8 cellular contexts compared by ENCODE assay signal in genomic region chr6:166997348-166997747, GRCh38. TPM values are rescaled to one million over a fixed set of nuclear protein-coding genes. Genes with fewer than 3 reads are reported as not detected.
DNase-seq lines count a peak whose midpoint lies in the region; ATAC-seq and TF ChIP-seq lines count a peak whose summit lies in the region.

No MANE protein-coding gene starts in this region.

- peak overlapping the region; percentile 84 to 87 for H3K4me3 Mint-ChIP-seq in CD14-positive monocyte
- H3K4me3 Mint-ChIP-seq in naive thymus-derived CD4-positive, alpha-beta T cell: peak overlapping the region; percentile 81 to 95 (median 86)

- no peaks in the 10 kb centered on the region for H3K27me3 ChIP-seq in colonic mucosa
- H3K27me3 ChIP-seq in naive thymus-derived CD4-positive, alpha-beta T cell (ENCODE audit: control insufficient read depth in 2 of 2, insufficient read depth in 2 of 2, low read length in 2 of 2): no peaks in the 10 kb centered on the region

- POLR2A ChIA-PET in naive thymus-derived CD4-positive, alpha-beta T cell (lab: Charles Lee): interaction anchor here (3.0 kb wide), 1 partner anchor 41 kb away, joined by 24 read pairs; the partner anchor contains the start of gene RNASET2

- peak overlapping the region; percentile 83 for H3K4me3 ChIP-seq in Jurkat, Clone E6-1 (ENCODE audit: low read length)
- peak overlapping the region; percentile 98 for H3K4me3 ChIP-seq in colonic mucosa
- peak overlapping the region; percentile 7 for H3K4me3 ChIP-seq in naive thymus-derived CD4-positive, alpha-beta T cell (ENCODE audit: low read length)

- no peaks in the 10 kb centered on the region for H3K36me3 ChIP-seq in colonic mucosa
- peaks cover 0 to 6% (median 0%) of the 10 kb centered on the region in 3 experiments for H3K36me3 ChIP-seq in naive thymus-derived CD4-positive, alpha-beta T cell (ENCODE audit: control insufficient read depth in 2 of 3, insufficient read depth in 3 of 3, low read length in 3 of 3)

- H3K27ac Mint-ChIP-seq in CD14-positive monocyte: peak overlapping the region in 2 of 7 donors; percentile 1 to 35
- H3K27ac Mint-ChIP-seq in naive thymus-derived CD4-positive, alpha-beta T cell: peak overlapping the region; percentile 5 to 88 (median 61)

- ATAC-seq in naive thymus-derived CD4-positive, alpha-beta T cell: no peak

- no peaks in the 10 kb centered on the region for H3K9me3 ChIP-seq in colonic mucosa
- H3K9me3 ChIP-seq in naive thymus-derived CD4-positive, alpha-beta T cell (ENCODE audit: control insufficient read depth in 2 of 3, low read length in 3 of 3): no peaks in the 10 kb centered on the region

- intact Hi-C loops in CD14-positive monocyte (cut with micrococcal nuclease): loop anchor here (5.0 to 10.0 kb wide), 2 partner anchors 145 to 147 kb away; no protein-coding TSS in a partner anchor
- intact Hi-C loops in colonic mucosa (cut with DNase I): loop anchor here (5.0 kb wide), 2 partner anchors 40 to 145 kb away; partner anchors contain the start of gene RNASET2
- intact Hi-C loops in naive thymus-derived CD4-positive, alpha-beta T cell (cut with micrococcal nuclease): loop anchor here (1.0 to 10.0 kb wide), 6 partner anchors 8 to 615 kb away; partner anchors contain the start of genes CCR6 (in 1 of the 2) and MPC1 (in 1 of the 2)

- CTCF ChIA-PET in naive thymus-derived CD4-positive, alpha-beta T cell (lab: Charles Lee): no interaction called here

- TF ChIP-seq CTCF in CD14-positive monocyte (IDR thresholded peaks at IDR 0.05): no peak
- no peak for TF ChIP-seq CTCF in colonic mucosa (IDR thresholded peaks at IDR 0.05)

- peaks cover 8 to 23% of the 10 kb centered on the region in 2 donors for H3K36me3 Mint-ChIP-seq in CD14-positive monocyte
- peaks cover 0 to 23% (median 11%) of the 10 kb centered on the region in 5 donors for H3K36me3 Mint-ChIP-seq in naive thymus-derived CD4-positive, alpha-beta T cell

- H3K4me1 ChIP-seq in colonic mucosa: peaks cover 7% of the 10 kb centered on the region
- peaks cover 16% of the 10 kb centered on the region in 2 donors for H3K4me1 ChIP-seq in naive thymus-derived CD4-positive, alpha-beta T cell (ENCODE audit: control insufficient read depth in 2 of 2, insufficient read depth in 2 of 2, low read length in 2 of 2)

- peak overlapping the region; percentile 45 to 49 for H3K9ac ChIP-seq in colonic mucosa (ENCODE audit: low read depth in 2 of 2, low read length in 2 of 2)

- peaks cover 28% of the 10 kb centered on the region for H3K4me1 Mint-ChIP-seq in CD14-positive monocyte
- H3K4me1 Mint-ChIP-seq in naive thymus-derived CD4-positive, alpha-beta T cell: peaks cover 28 to 41% (median 30%) of the 10 kb centered on the region in 7 donors

- no peaks in the 10 kb centered on the region for H3K27me3 Mint-ChIP-seq in CD14-positive monocyte (ENCODE audit: low read depth in 3 of 3)
- no peaks in the 10 kb centered on the region for H3K27me3 Mint-ChIP-seq in naive thymus-derived CD4-positive, alpha-beta T cell

- H3K27ac ChIP-seq in colonic mucosa: no peak overlapping the region
- H3K27ac ChIP-seq in naive thymus-derived CD4-positive, alpha-beta T cell (ENCODE audit: low read depth, low read length): no peak overlapping the region

- DNase-seq in CD14-positive monocyte (ENCODE audit: low spot score) (no peak), colonic mucosa (no peak), SK-N-DZ (ENCODE audit: low spot score) (no peak), ACHN (no peak), retina (no peak), SHP77 treated with DMSO at 0.1 percent for 48 hours (lab: John Stamatoyannopoulos, UW) (no peak)
- DNase-seq in Jurkat, Clone E6-1 (ENCODE audit: low read depth, low spot score): no peak
- DNase-seq in naive thymus-derived CD4-positive, alpha-beta T cell: no peak

- no peaks in the 10 kb centered on the region for H3K9me3 Mint-ChIP-seq in CD14-positive monocyte
- H3K9me3 Mint-ChIP-seq in naive thymus-derived CD4-positive, alpha-beta T cell: no peaks in the 10 kb centered on the region

- in situ Hi-C loops in ACHN (cut with HindIII; ENCODE audit: low pct_ligation_motif_present, low pct_unique_long_range_greater_than_20kb, low sequenced_read_pairs): no loop called here

RNA-seq across cellular contexts. Expression of gene CEP43, which starts 1.8 kb away (rescaled TPM):
- 1 to 10 TPM; 3.8 to 7.1 TPM for polyA plus RNA-seq in CD14-positive monocyte
- polyA plus RNA-seq in Jurkat, Clone E6-1 (2012; ENCODE audit: insufficient read depth, insufficient read length): 30.2 TPM
- 10 to 100 TPM; 17.3 to 23.8 TPM for total RNA-seq in colonic mucosa
- 10 to 100 TPM; 11.5 to 17.6 (median 15.5) TPM for total RNA-seq in naive thymus-derived CD4-positive, alpha-beta T cell
- 1 to 10 TPM; 3.3 to 3.8 TPM for polyA plus RNA-seq in naive thymus-derived CD4-positive, alpha-beta T cell
- polyA plus RNA-seq in SK-N-DZ (2014; cell fraction: cytosol; rRNA removed): 33.1 and 38.1 TPM in 2 replicates
- 48.7 and 63.1 TPM in 2 replicates for polyA plus RNA-seq in SK-N-DZ (2014; cell fraction: nucleus; rRNA removed)

RNA-seq across cellular contexts. Expression of gene RNASET2, which starts 41.0 kb away (rescaled TPM):
- 100 to 1,000 TPM; 493 to 562 TPM for polyA plus RNA-seq in CD14-positive monocyte
- 25.3 TPM for polyA plus RNA-seq in Jurkat, Clone E6-1 (2012; ENCODE audit: insufficient read depth, insufficient read length)
- 100 to 1,000 TPM in 1 of 2 donors, 10 to 100 TPM in 1; 87.1 to 126 TPM for total RNA-seq in colonic mucosa
- 100 to 1,000 TPM; 147 to 332 (median 264) TPM for total RNA-seq in naive thymus-derived CD4-positive, alpha-beta T cell
- 100 to 1,000 TPM; 521 to 683 TPM for polyA plus RNA-seq in naive thymus-derived CD4-positive, alpha-beta T cell
- polyA plus RNA-seq in SK-N-DZ (2014; cell fraction: cytosol; rRNA removed): 14.5 and 14.9 TPM in 2 replicates
- polyA plus RNA-seq in SK-N-DZ (2014; cell fraction: nucleus; rRNA removed): 19.2 and 20.8 TPM in 2 replicates

Comparison
In these comparisons a context has a peak if more than half of its experiments do, and no peak if none do; other contexts are left out.
1. H3K4me3 ChIP-seq: peak in every context shown above with its lines; median percentile 98 in colonic mucosa; 83 in Jurkat, Clone E6-1; 7 in naive thymus-derived CD4-positive, alpha-beta T cell.